ENCODE assay signal across 9 cellular contexts in the genomic region with DNA sequence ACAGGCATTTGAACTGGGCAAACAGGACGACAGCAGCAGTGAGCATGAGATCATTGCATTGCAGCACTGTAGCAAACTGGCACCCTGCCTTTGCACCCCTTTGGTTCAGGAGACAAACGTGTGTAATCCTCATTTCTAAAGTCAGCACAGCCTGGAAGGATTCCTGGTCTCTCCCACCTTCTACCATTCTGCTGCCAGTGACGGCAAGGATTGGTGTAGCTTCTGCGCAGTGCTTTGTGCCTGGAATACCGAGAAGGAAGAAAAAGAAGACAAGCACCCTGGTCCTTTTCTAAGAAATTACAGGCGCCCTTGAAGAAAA.
DNase-seq lines count a peak whose midpoint lies in the region; ATAC-seq, FAIRE-seq and TF ChIP-seq lines count a peak whose summit lies in the region.
"Had no signal": no experiment of that assay in that cellular context is flagged by ENCODE, and none has a peak within 500 bp of the region (broad histone marks: within the 10 kb centered on the region; RNA-seq: fewer than 3 reads in every experiment).

No MANE protein-coding gene starts in this region.

- H3K9me3 ChIP-seq in lung (ENCODE audit: control insufficient read depth in 2 of 2, insufficient read depth in 1 of 2, low read length in 1 of 2) (no peaks in the 10 kb centered on the region), vagina (no peaks in the 10 kb centered on the region)

- peak; percentile 50 for ATAC-seq in lung (ENCODE audit: insufficient read depth, low FRiP score)

- H3K36me3 ChIP-seq in lung (ENCODE audit: control insufficient read depth in 2 of 2, insufficient read depth in 2 of 2, low read length in 2 of 2) (no peaks in the 10 kb centered on the region), vagina (no peaks in the 10 kb centered on the region)

- TF ChIP-seq POLR2A in vagina (IDR thresholded peaks at IDR 0.05) = peak in 1 of 2 donors; percentile 18

- H3K27ac ChIP-seq in lung (ENCODE audit: low read depth in 1 of 2, low read length in 1 of 2) (peak overlapping the region; percentile 73 to 81), vagina (peak overlapping the region; percentile 88)
- H3K27ac ChIP-seq: 22Rv1 had no signal

- peaks cover 0 to 2% of the 10 kb centered on the region in 2 donors for H3K4me1 ChIP-seq in lung (ENCODE audit: control insufficient read depth in 2 of 2, insufficient read depth in 2 of 2, low read length in 2 of 2)
- peaks cover 24% of the 10 kb centered on the region for H3K4me1 ChIP-seq in vagina

- WGBS in lung, 2 donors = 48 to 71% methylated on average over 6 of the region's 6 CpGs

- H3K27me3 ChIP-seq in lung (ENCODE audit: control insufficient read depth, insufficient read depth) (no peaks in the 10 kb centered on the region), vagina (no peaks in the 10 kb centered on the region)

- no peak for TF ChIP-seq CTCF in choroid plexus epithelial cell (conservative IDR thresholded peaks at IDR 0.05; ENCODE audit: low read depth, low read length)
- no peak for TF ChIP-seq CTCF in lung (IDR thresholded peaks at IDR 0.05; ENCODE audit: control extremely low read depth, extremely low read depth)
- no peak for TF ChIP-seq CTCF in vagina (IDR thresholded peaks at IDR 0.05)
- TF ChIP-seq CTCF in D721Med (IDR thresholded peaks at IDR 0.05; ENCODE audit: insufficient read depth, missing control alignments) = no peak

- intact Hi-C loops in vagina (cut with DNase I) = loop anchor here (10.0 kb wide), 1 partner anchor 50 kb away; no protein-coding TSS in a partner anchor

- DNase-seq in NCI-H1436 (lab: John Stamatoyannopoulos, UW) = peak; percentile 15
- DNase-seq in NCI-H1436 treated with DMSO at 0.1 percent for 48 hours (lab: John Stamatoyannopoulos, UW) = no peak
- DNase-seq in choroid plexus epithelial cell (ENCODE audit: low read depth) = peak; percentile 86
- peak; percentile 61 for DNase-seq in lung (ENCODE audit: low spot score)
- DNase-seq in vagina (ENCODE audit: extremely low spot score in 2 of 2) = peak in 1 of 2 donors; percentile 92
- no peak for DNase-seq in HT-29 (ENCODE audit: low spot score)
- no peak for DNase-seq in D721Med (ENCODE audit: insufficient read length, low spot score)
- DNase-seq in activated gamma-delta T cell treated with Interleukin-2 at 50 U/mL for 16 hours = no peak

- no peak for FAIRE-seq in D721Med (lab: Jason Lieb, UNC)

- H3K4me3 ChIP-seq in choroid plexus epithelial cell (ENCODE audit: low read depth, low read length) = peak overlapping the region; percentile 6
- H3K4me3 ChIP-seq in lung = peak overlapping the region; percentile 14
- H3K4me3 ChIP-seq in vagina = peak overlapping the region; percentile 29 to 47

Comparison
In these comparisons a context has a peak if more than half of its experiments do, and no peak if none do; other contexts are left out.
1. DNase-seq: peak in NCI-H1436 (single experiment), choroid plexus epithelial cell (single experiment) and lung (single experiment); none in NCI-H1436 treated with DMSO at 0.1 percent for 48 hours (single experiment), HT-29 (single experiment), D721Med (single experiment) and activated gamma-delta T cell treated with Interleukin-2 at 50 U/mL for 16 hours (single experiment).
2. Peak in every context shown above with its lines, with median percentiles within 50 percentile points of each other: H3K4me3 ChIP-seq.